ENCODE assay signal across 1 cellular context in the genomic region with DNA sequence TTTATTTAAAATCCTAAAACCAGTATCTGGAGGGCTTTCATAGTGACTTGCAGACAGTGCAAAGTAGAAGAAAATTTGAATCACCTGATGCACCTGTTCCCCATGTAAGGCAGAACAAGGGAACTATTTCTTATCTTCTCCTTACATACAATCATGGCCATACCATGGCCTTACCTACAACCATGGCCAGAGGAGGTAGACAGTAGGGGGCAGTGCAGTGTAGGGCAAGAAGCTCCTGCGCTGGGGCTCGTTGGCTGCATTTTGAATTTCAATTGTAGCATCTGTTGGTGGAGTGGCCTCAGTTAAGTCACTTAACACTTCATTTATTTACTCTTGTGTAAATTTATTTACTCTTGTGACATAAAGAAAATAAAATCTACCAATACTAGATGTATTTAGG.
TF ChIP-seq lines count a peak whose summit lies in the region.

No MANE protein-coding gene starts in this region.

TF ChIP-seq in GM23338, 12 proteins besides CTCF, POLR2A, EP300 and RAD21 (continued from another document):
- TF ChIP-seq, protein P1, sequence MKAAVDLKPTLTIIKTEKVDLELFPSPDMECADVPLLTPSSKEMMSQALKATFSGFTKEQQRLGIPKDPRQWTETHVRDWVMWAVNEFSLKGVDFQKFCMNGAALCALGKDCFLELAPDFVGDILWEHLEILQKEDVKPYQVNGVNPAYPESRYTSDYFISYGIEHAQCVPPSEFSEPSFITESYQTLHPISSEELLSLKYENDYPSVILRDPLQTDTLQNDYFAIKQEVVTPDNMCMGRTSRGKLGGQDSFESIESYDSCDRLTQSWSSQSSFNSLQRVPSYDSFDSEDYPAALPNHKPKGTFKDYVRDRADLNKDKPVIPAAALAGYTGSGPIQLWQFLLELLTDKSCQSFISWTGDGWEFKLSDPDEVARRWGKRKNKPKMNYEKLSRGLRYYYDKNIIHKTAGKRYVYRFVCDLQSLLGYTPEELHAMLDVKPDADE (IDR thresholded peaks at IDR 0.05): no peak
- TF ChIP-seq EZH2 (IDR thresholded peaks at IDR 0.05; ENCODE audit: low read depth, unreplicated experiment) (no peak), NANOG (IDR thresholded peaks at IDR 0.05; ENCODE audit: borderline replicate concordance) (no peak), POLR2AphosphoS5 (IDR thresholded peaks at IDR 0.05; ENCODE audit: low read depth) (no peak), JUNB (IDR thresholded peaks at IDR 0.05; ENCODE audit: unreplicated experiment) (no peak), CREB1 (CRISPR knock-in tag; IDR thresholded peaks at IDR 0.05; ENCODE audit: low read depth) (no peak), STAT1 (IDR thresholded peaks at IDR 0.05; ENCODE audit: unreplicated experiment) (no peak), ZNF114 (CRISPR knock-in tag; IDR thresholded peaks at IDR 0.05) (no peak)
